ENCODE assay signal across 12 cellular contexts in genomic region chr2:189951791-189952535, GRCh38.
DNase-seq lines count a peak whose midpoint lies in the region; ATAC-seq and TF ChIP-seq lines count a peak whose summit lies in the region.
"Had no signal": no experiment of that assay in that cellular context is flagged by ENCODE, and none has a peak within 500 bp of the region (broad histone marks: within the 10 kb centered on the region; RNA-seq: fewer than 3 reads in every experiment).

No MANE protein-coding gene starts in this region.

- H3K79me2 ChIP-seq in SK-N-SH (ENCODE audit: insufficient read depth): no peaks in the 10 kb centered on the region

- WGBS in SK-N-SH (ENCODE audit: low lambda C conversion rate): 74% methylated on average over 2 of the region's 2 CpGs

- no peaks in the 10 kb centered on the region for H3K27me3 ChIP-seq in SK-N-SH (ENCODE audit: insufficient read depth)
- H3K27me3 ChIP-seq: breast epithelium, ovary, upper lobe of left lung had no signal

- no peaks in the 10 kb centered on the region for H3K4me1 ChIP-seq in SK-N-SH (ENCODE audit: control insufficient read depth in 1 of 2, insufficient read depth in 2 of 2, low read depth in 1 of 2, low read length in 1 of 2)
- H3K4me1 ChIP-seq: breast epithelium, upper lobe of left lung had no signal

- no peak for ATAC-seq in SK-N-SH treated with all-trans-retinoic acid at 6 μM for 48 hours
- peak; percentile 19 for ATAC-seq in HG02763 (IDR thresholded peaks at IDR 0.05; ENCODE audit: unreplicated experiment)
- ATAC-seq in HG03575 (IDR thresholded peaks at IDR 0.05; ENCODE audit: extremely low read depth, insufficient number of reproducible peaks, low FRiP score, unreplicated experiment): peak; percentile 11

- H3F3A ChIP-seq in SK-N-SH (replicated peaks; ENCODE audit: insufficient read depth): no peaks in the 10 kb centered on the region

- no peak for TF ChIP-seq EP300 in SK-N-SH (IDR thresholded peaks at IDR 0.05; ENCODE audit: borderline replicate concordance in 1 of 2, low read depth in 1 of 2, low read length in 1 of 2)

- POLR2A ChIA-PET in SK-N-SH (lab: Yijun Ruan, JAX): no interaction called here

- CTCF ChIA-PET in SK-N-SH (lab: Yijun Ruan, JAX): no interaction called here

- no peak for TF ChIP-seq CTCF in SK-N-SH (IDR thresholded peaks at IDR 0.05)

- H3K9me2 ChIP-seq in SK-N-SH: no peaks in the 10 kb centered on the region

- no peak overlapping the region for H3K4me3 ChIP-seq in SK-N-SH (ENCODE audit: low read depth in 2 of 2, low read length in 1 of 2)
- H3K4me3 ChIP-seq: breast epithelium, ovary, upper lobe of left lung had no signal

- peak overlapping the region; percentile 23; the same call in 1 of the 2 replicates for H2AFZ ChIP-seq in SK-N-SH (ENCODE audit: low read depth)

- H3K27ac ChIP-seq in SK-N-SH (ENCODE audit: low read depth in 2 of 2, low read length in 1 of 2): no peak overlapping the region
- H3K27ac ChIP-seq: breast epithelium, ovary, upper lobe of left lung had no signal

- H3K9me3 ChIP-seq in SK-N-SH: no peaks in the 10 kb centered on the region
- H3K9me3 ChIP-seq: breast epithelium, ovary, upper lobe of left lung had no signal

- TF ChIP-seq RAD21 in SK-N-SH (IDR thresholded peaks at IDR 0.05; ENCODE audit: low read length): no peak

- H3K4me2 ChIP-seq in SK-N-SH: no peak overlapping the region

- no peak for DNase-seq in SK-N-SH
- peak; percentile 85 for DNase-seq in pulmonary artery endothelial cell (ENCODE audit: low read depth, low spot score)
- no peak for DNase-seq in NOMO-1 treated with dmso at 0.1 percent for 144 hours (lab: John Stamatoyannopoulos, UW; ENCODE audit: unreplicated experiment)
- DNase-seq in NCI-H345 (lab: John Stamatoyannopoulos, UW): no peak
- DNase-seq in occipital lobe (lab: John Stamatoyannopoulos, UW): no peak
- DNase-seq: NCI-H510A, ovary, upper lobe of left lung had no signal

- no peaks in the 10 kb centered on the region for H4K20me1 ChIP-seq in SK-N-SH (ENCODE audit: insufficient read depth)

- no peak overlapping the region for H3K9ac ChIP-seq in SK-N-SH

- no peaks in the 10 kb centered on the region for H3K36me3 ChIP-seq in SK-N-SH (replicated peaks in 1 of 2; ENCODE audit: control insufficient read depth in 1 of 2, insufficient read depth in 2 of 2, low read length in 1 of 2)
- H3K36me3 ChIP-seq: breast epithelium, ovary, upper lobe of left lung had no signal

TF ChIP-seq in SK-N-SH, 30 proteins besides CTCF, POLR2A, EP300 and RAD21 (continues in another document):
- no peak for TF ChIP-seq RCOR1 (IDR thresholded peaks at IDR 0.05; ENCODE audit: low read length)
- no peak for TF ChIP-seq NFIC (IDR thresholded peaks at IDR 0.05; ENCODE audit: borderline replicate concordance)
- TF ChIP-seq TAF1 (IDR thresholded peaks at IDR 0.05; ENCODE audit: borderline replicate concordance, low read depth, low read length): no peak
- no peak for TF ChIP-seq MAX (IDR thresholded peaks at IDR 0.05; ENCODE audit: low read depth)
- no peak for TF ChIP-seq FOSL2 (IDR thresholded peaks at IDR 0.05; ENCODE audit: borderline replicate concordance, low read depth)
- no peak for TF ChIP-seq SIN3A (IDR thresholded peaks at IDR 0.05; ENCODE audit: borderline replicate concordance, low read depth, low read length)
- TF ChIP-seq FOXJ3 (CRISPR knock-in tag; IDR thresholded peaks at IDR 0.05): no peak
- no peak for TF ChIP-seq NRF1 (IDR thresholded peaks at IDR 0.05; ENCODE audit: low read depth, low read length)
- no peak for TF ChIP-seq REST (IDR thresholded peaks at IDR 0.05; ENCODE audit: low read depth, low read length)
- TF ChIP-seq EZH2phosphoT487 (IDR thresholded peaks at IDR 0.05; ENCODE audit: borderline replicate concordance, low read depth): no peak
- no peak for TF ChIP-seq RFX5 (IDR thresholded peaks at IDR 0.05; ENCODE audit: low read length)
- no peak for TF ChIP-seq CHD2 (IDR thresholded peaks at IDR 0.05; ENCODE audit: low read length, partially characterized antibody)
- TF ChIP-seq POLR2AphosphoS5 (IDR thresholded peaks at IDR 0.05; ENCODE audit: low read depth, low read length): no peak
- no peak for TF ChIP-seq TCF12 (IDR thresholded peaks at IDR 0.05)
- TF ChIP-seq SMC3 (IDR thresholded peaks at IDR 0.05; ENCODE audit: low read depth, low read length): no peak
- TF ChIP-seq GABPA (IDR thresholded peaks at IDR 0.05; ENCODE audit: low read depth): no peak

TF ChIP-seq in SK-N-SH treated with all-trans-retinoic acid at 6 μM for 48 hours, 23 proteins besides CTCF, POLR2A, EP300 and RAD21:
- no peak for TF ChIP-seq ZFP3 (CRISPR knock-in tag; IDR thresholded peaks at IDR 0.05)
- no peak for TF ChIP-seq TOX (CRISPR knock-in tag; IDR thresholded peaks at IDR 0.05; ENCODE audit: borderline replicate concordance)
- TF ChIP-seq CSDC2 (CRISPR knock-in tag; IDR thresholded peaks at IDR 0.05): no peak
- TF ChIP-seq ZNF8 (CRISPR knock-in tag; IDR thresholded peaks at IDR 0.05): no peak
- no peak for TF ChIP-seq ZNF70 (CRISPR knock-in tag; IDR thresholded peaks at IDR 0.05)
- no peak for TF ChIP-seq POU6F1 (CRISPR knock-in tag; IDR thresholded peaks at IDR 0.05; ENCODE audit: borderline replicate concordance, low read depth)
